In the genomic region with DNA sequence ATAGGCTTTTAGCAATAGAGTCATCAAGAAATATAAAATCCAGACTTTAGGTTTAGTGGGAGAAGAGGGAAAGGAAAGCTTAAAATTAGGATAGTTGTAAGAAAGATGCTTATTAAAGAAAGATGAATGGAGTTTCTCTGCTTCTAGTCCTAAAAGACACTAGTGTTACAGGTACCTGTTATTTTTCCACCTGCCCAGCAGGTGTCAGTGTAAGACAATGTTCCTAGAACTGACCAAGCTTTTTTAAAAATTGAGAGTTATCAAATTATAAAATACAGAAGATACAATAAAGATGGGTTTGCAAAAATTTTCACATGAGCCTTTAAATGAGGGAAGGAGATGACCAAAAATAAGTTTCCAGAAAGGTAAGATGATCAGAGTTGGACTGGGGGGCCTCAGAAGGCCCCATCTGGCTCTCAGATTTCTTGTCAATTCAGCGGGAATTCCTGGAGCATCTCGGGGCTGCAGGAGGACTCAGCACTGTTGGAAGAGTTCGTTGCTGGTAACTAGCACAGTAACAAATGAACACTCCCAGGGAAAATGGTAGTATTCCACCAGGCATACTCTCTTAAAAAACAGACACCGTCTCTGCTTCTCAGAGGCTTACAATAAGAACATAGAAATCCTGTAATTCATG, we compare ENCODE assay signal across 8 cellular contexts.
DNase-seq lines count a peak whose midpoint lies in the region; ATAC-seq and TF ChIP-seq lines count a peak whose summit lies in the region.

No MANE protein-coding gene starts in this region.

- DNase-seq in AG09319 (ENCODE audit: extremely low read depth, low read depth) (no peak), GM06990 (ENCODE audit: extremely low read depth, insufficient read length) (no peak), NCI-H345 (lab: John Stamatoyannopoulos, UW) (peak; percentile 50), brain microvascular endothelial cell (no peak), medulla oblongata (ENCODE audit: extremely low spot score) (peak; percentile 9), dedifferentiated amniotic fluid mesenchymal stem cell (ENCODE audit: extremely low spot score) (no peak)

- H3K27me3 Mint-ChIP-seq in activated T-helper 17 cell treated with anti-CD3 and anti-CD28 coated beads, Interleukin-2, amount 50 U/mL, for 72 hours, result no peaks in the 10 kb centered on the region

- no peak overlapping the region for H3K4me3 Mint-ChIP-seq in activated T-helper 17 cell treated with anti-CD3 and anti-CD28 coated beads, Interleukin-2, amount 50 U/mL, for 72 hours

- TF ChIP-seq CTCF in AG09319 (IDR thresholded peaks at IDR 0.05; ENCODE audit: low read depth, low read length) (peak; percentile 41), GM06990 (IDR thresholded peaks at IDR 0.05; ENCODE audit: insufficient read depth, low read length, poor library complexity, severe bottlenecking) (peak; percentile 55), brain microvascular endothelial cell (IDR thresholded peaks at IDR 0.05; ENCODE audit: low read depth, low read length, missing control alignments) (peak; percentile 38)

- H3K4me1 Mint-ChIP-seq in activated T-helper 17 cell treated with anti-CD3 and anti-CD28 coated beads, Interleukin-2, amount 50 U/mL, for 72 hours, result no peaks in the 10 kb centered on the region

- no peak overlapping the region for H3K4me3 ChIP-seq in GM06990 (replicated peaks; ENCODE audit: low read depth, low read length)
- H3K4me3 ChIP-seq in brain microvascular endothelial cell (ENCODE audit: low read depth, low read length), result no peak overlapping the region

- H3K9me3 Mint-ChIP-seq in activated T-helper 17 cell treated with anti-CD3 and anti-CD28 coated beads, Interleukin-2, amount 50 U/mL, for 72 hours, result no peaks in the 10 kb centered on the region

- in situ Hi-C loops in brain microvascular endothelial cell (cut with HindIII; ENCODE audit: low pct_ligation_motif_present, low sequenced_read_pairs), result no loop called here

- H3K36me3 Mint-ChIP-seq in activated T-helper 17 cell treated with anti-CD3 and anti-CD28 coated beads, Interleukin-2, amount 50 U/mL, for 72 hours (ENCODE audit: low read depth), result no peaks in the 10 kb centered on the region

- ATAC-seq in HG03280 (IDR thresholded peaks at IDR 0.05; ENCODE audit: unreplicated experiment), result no peak
- no peak for ATAC-seq in activated T-helper 17 cell treated with anti-CD3 and anti-CD28 coated beads, Interleukin-2, amount 50 U/mL, for 72 hours (replicated peaks)

- H3K27ac Mint-ChIP-seq in activated T-helper 17 cell treated with anti-CD3 and anti-CD28 coated beads, Interleukin-2, amount 50 U/mL, for 72 hours, result no peak overlapping the region

- H3K27me3 ChIP-seq in GM06990 (replicated peaks; ENCODE audit: control insufficient read depth, insufficient read depth, low read length) (no peaks in the 10 kb centered on the region; the same call in 1 of the 2 replicates), brain microvascular endothelial cell (replicated peaks) (no peaks in the 10 kb centered on the region)

- H3K36me3 ChIP-seq in GM06990 (ENCODE audit: control insufficient read depth, insufficient read depth, low read length), result no peaks in the 10 kb centered on the region
- H3K36me3 ChIP-seq in brain microvascular endothelial cell (replicated peaks), result no peaks in the 10 kb centered on the region

- H3K27ac ChIP-seq in brain microvascular endothelial cell, result no peak overlapping the region

Comparison
In these comparisons a context has a peak if more than half of its experiments do, and no peak if none do; other contexts are left out.
1. DNase-seq: peak in NCI-H345 (single experiment) and medulla oblongata (single experiment); none in AG09319 (single experiment), GM06990 (single experiment), brain microvascular endothelial cell (single experiment) and dedifferentiated amniotic fluid mesenchymal stem cell (single experiment).
2. Peak in every context shown above with its lines, with median percentiles within 50 percentile points of each other: CTCF ChIP-seq.